In genomic region chr22:48779661-48780596, GRCh38 we compare ENCODE assay signal across 21 cellular contexts.
A peak's percentile ranks its signal among the peaks of the same experiment; 100 is the strongest.
DNase-seq lines count a peak whose midpoint lies in the region; ATAC-seq and TF ChIP-seq lines count a peak whose summit lies in the region.
"Had no signal": no experiment of that assay in that cellular context is flagged by ENCODE, and none has a peak within 500 bp of the region (broad histone marks: within the 10 kb centered on the region; RNA-seq: fewer than 3 reads in every experiment).

No MANE protein-coding gene starts in this region.

- H3K27ac Mint-ChIP-seq in natural killer cell treated with Interleukin-12 subunit alpha and Interleukin-12 subunit beta and Interleukin-15 and Interleukin-18, amount 100 ng/mL, for 72 hours, result no peak overlapping the region
- H3K27ac Mint-ChIP-seq in natural killer cell (no peak overlapping the region), osteocyte (ENCODE audit: unreplicated experiment) (no peak overlapping the region)
- H3K27ac Mint-ChIP-seq: CD4-positive, alpha-beta T cell had no signal

- H3K36me3 Mint-ChIP-seq in natural killer cell treated with Interleukin-12 subunit alpha and Interleukin-12 subunit beta and Interleukin-15 and Interleukin-18, amount 100 ng/mL, for 72 hours, result peaks cover 11% of the 10 kb centered on the region
- H3K36me3 Mint-ChIP-seq in natural killer cell, result no peaks in the 10 kb centered on the region
- H3K36me3 Mint-ChIP-seq in osteocyte (ENCODE audit: unreplicated experiment), result no peaks in the 10 kb centered on the region

- intact Hi-C loops in natural killer cell (cut with micrococcal nuclease) (no loop called here), gastrocnemius medialis (cut with DNase I; ENCODE audit: low total_unique reads) (no loop called here), uterus (cut with DNase I; ENCODE audit: low total_unique reads) (no loop called here)

- H3K27me3 ChIP-seq in gastrocnemius medialis (no peaks in the 10 kb centered on the region), uterus (no peaks in the 10 kb centered on the region)
- H3K27me3 ChIP-seq: BLaER1, Peyer's patch had no signal

- no peaks in the 10 kb centered on the region for H3K9me3 Mint-ChIP-seq in natural killer cell treated with Interleukin-12 subunit alpha and Interleukin-12 subunit beta and Interleukin-15 and Interleukin-18, amount 100 ng/mL, for 72 hours
- H3K9me3 Mint-ChIP-seq in natural killer cell, result peaks cover 0 to 4% of the 10 kb centered on the region in 2 donors
- H3K9me3 Mint-ChIP-seq in osteocyte (ENCODE audit: unreplicated experiment), result peaks cover 24% of the 10 kb centered on the region
- H3K9me3 Mint-ChIP-seq: CD4-positive, alpha-beta T cell had no signal

- no peaks in the 10 kb centered on the region for H3K36me3 ChIP-seq in gastrocnemius medialis
- no peaks in the 10 kb centered on the region for H3K36me3 ChIP-seq in uterus
- H3K36me3 ChIP-seq: Peyer's patch had no signal

- H3K4me3 Mint-ChIP-seq in natural killer cell treated with Interleukin-12 subunit alpha and Interleukin-12 subunit beta and Interleukin-15 and Interleukin-18, amount 100 ng/mL, for 72 hours, result no peak overlapping the region
- H3K4me3 Mint-ChIP-seq in natural killer cell (no peak overlapping the region), osteocyte (ENCODE audit: unreplicated experiment) (no peak overlapping the region)
- H3K4me3 Mint-ChIP-seq: CD4-positive, alpha-beta T cell; IgD-negative memory B cell had no signal

- ATAC-seq in natural killer cell treated with Interleukin-12 subunit alpha and Interleukin-12 subunit beta and Interleukin-15 and Interleukin-18, amount 100 ng/mL, for 72 hours, result peak in 1 of 2 donors; percentile 5
- ATAC-seq in natural killer cell (no peak), gastrocnemius medialis (no peak)

- DNase-seq in activated CD4-positive, alpha-beta T cell treated with anti-CD3 and anti-CD28 coated beads for 1 hour, result peak; percentile 4
- DNase-seq in activated CD4-positive, alpha-beta T cell treated with anti-CD3 and anti-CD28 coated beads, Interleukin-2, amount 50 U/mL, for 48 hours, result no peak
- DNase-seq in natural killer cell treated with Interleukin-12 subunit alpha and Interleukin-12 subunit beta and Interleukin-15 and Interleukin-18, amount 100 ng/mL, for 72 hours (ENCODE audit: low spot score), result peak; percentile 58
- DNase-seq in natural killer cell (no peak), osteocyte (ENCODE audit: extremely low spot score, unreplicated experiment) (peak; percentile 73), NCI-H1105 (lab: John Stamatoyannopoulos, UW) (no peak), gastrocnemius medialis (no peak), uterus (no peak)
- DNase-seq: ACHN; CD4-positive, alpha-beta T cell; COR-L47; DMS79; MV-4-11; NCI-H1694; NCI-H2081; NCI-H2171 treated with DMSO at 0.1 percent for 48 hours; NCI-H526 had no signal

- H3K27me3 Mint-ChIP-seq in natural killer cell treated with Interleukin-12 subunit alpha and Interleukin-12 subunit beta and Interleukin-15 and Interleukin-18, amount 100 ng/mL, for 72 hours, result peaks cover 10 to 16% of the 10 kb centered on the region in 2 donors
- peaks cover 0 to 8% of the 10 kb centered on the region in 2 donors for H3K27me3 Mint-ChIP-seq in natural killer cell (ENCODE audit: low read depth in 2 of 2)
- H3K27me3 Mint-ChIP-seq in osteocyte (ENCODE audit: unreplicated experiment), result no peaks in the 10 kb centered on the region

- no peak overlapping the region for H3K27ac ChIP-seq in gastrocnemius medialis
- no peak overlapping the region for H3K27ac ChIP-seq in uterus
- H3K27ac ChIP-seq: 22Rv1, BLaER1, Peyer's patch had no signal

- in situ Hi-C loops in gastrocnemius medialis (cut with MboI; ENCODE audit: low sequenced_read_pairs in 4 of 4), result no loop called here

- no peaks in the 10 kb centered on the region for H3K4me1 ChIP-seq in gastrocnemius medialis
- H3K4me1 ChIP-seq in uterus, result no peaks in the 10 kb centered on the region
- H3K4me1 ChIP-seq: BLaER1, Peyer's patch had no signal

- H3K4me3 ChIP-seq in gastrocnemius medialis, result no peak overlapping the region
- no peak overlapping the region for H3K4me3 ChIP-seq in uterus
- H3K4me3 ChIP-seq: BLaER1, Peyer's patch had no signal

- TF ChIP-seq POLR2A in gastrocnemius medialis (IDR thresholded peaks at IDR 0.05), result no peak
- TF ChIP-seq POLR2A in uterus (IDR thresholded peaks at IDR 0.05), result no peak

- TF ChIP-seq CTCF in natural killer cell (IDR thresholded peaks at IDR 0.05) (no peak), osteocyte (IDR thresholded peaks at IDR 0.05) (no peak), gastrocnemius medialis (IDR thresholded peaks at IDR 0.05 in 4 of 5, conservative IDR thresholded peaks at IDR 0.05 in 1 of 5) (no peak), uterus (IDR thresholded peaks at IDR 0.05) (no peak)

- H3K4me1 Mint-ChIP-seq in natural killer cell treated with Interleukin-12 subunit alpha and Interleukin-12 subunit beta and Interleukin-15 and Interleukin-18, amount 100 ng/mL, for 72 hours (ENCODE audit: low read depth in 2 of 2), result no peaks in the 10 kb centered on the region
- H3K4me1 Mint-ChIP-seq in natural killer cell, result no peaks in the 10 kb centered on the region
- no peaks in the 10 kb centered on the region for H3K4me1 Mint-ChIP-seq in osteocyte (ENCODE audit: unreplicated experiment)
- H3K4me1 Mint-ChIP-seq: IgD-negative memory B cell had no signal

- no peaks in the 10 kb centered on the region for H3K9me3 ChIP-seq in gastrocnemius medialis
- H3K9me3 ChIP-seq in uterus, result no peaks in the 10 kb centered on the region

Comparison
In these comparisons a context has a peak if more than half of its experiments do, and no peak if none do; other contexts are left out.
1. DNase-seq: peak in activated CD4-positive, alpha-beta T cell treated with anti-CD3 and anti-CD28 coated beads for 1 hour (single experiment), natural killer cell treated with Interleukin-12 subunit alpha and Interleukin-12 subunit beta and Interleukin-15 and Interleukin-18, amount 100 ng/mL, for 72 hours (single experiment) and osteocyte (single experiment); none in activated CD4-positive, alpha-beta T cell treated with anti-CD3 and anti-CD28 coated beads, Interleukin-2, amount 50 U/mL, for 48 hours (0 of 2), natural killer cell (single experiment), NCI-H1105 (single experiment), gastrocnemius medialis (0 of 2) and uterus (0 of 2).